Comparison of ENCODE assay signal across 18 cellular contexts in genomic region chr7:30087371-30087770, GRCh38. TPM values are rescaled to one million over a fixed set of nuclear protein-coding genes. Genes with fewer than 3 reads are reported as not detected.
DNase-seq lines count a peak whose midpoint lies in the region; ATAC-seq and TF ChIP-seq lines count a peak whose summit lies in the region.
"Had no signal": no experiment of that assay in that cellular context is flagged by ENCODE, and none has a peak within 500 bp of the region (broad histone marks: within the 10 kb centered on the region; RNA-seq: fewer than 3 reads in every experiment).

No MANE protein-coding gene starts in this region.

- H3K4me1 ChIP-seq in OCI-LY7 (ENCODE audit: insufficient read depth, low read length, poor library complexity, severe bottlenecking), result no peaks in the 10 kb centered on the region
- H3K4me1 ChIP-seq in gastroesophageal sphincter, result peaks cover 0 to 2% (median 0%) of the 10 kb centered on the region in 3 donors

- peaks cover 7% of the 10 kb centered on the region for H3K36me3 Mint-ChIP-seq in endothelial cell (ENCODE audit: low read depth, unreplicated experiment)

- no peaks in the 10 kb centered on the region for H4K20me1 ChIP-seq in OCI-LY7 (ENCODE audit: insufficient read depth, low read length)

- BruUV-seq in OCI-LY7 (replicated peaks; lab: Mats Ljungman, UMichigan), result no TSS peak

- ATAC-seq in gastroesophageal sphincter, result no peak
- no peak for ATAC-seq in HG03432 (IDR thresholded peaks at IDR 0.05; ENCODE audit: unreplicated experiment)

- no peak overlapping the region for H3K4me3 Mint-ChIP-seq in endothelial cell (ENCODE audit: unreplicated experiment)
- H3K4me3 Mint-ChIP-seq: HFFc6 had no signal

- no peaks in the 10 kb centered on the region for H3K79me2 ChIP-seq in OCI-LY7 (ENCODE audit: insufficient read depth, low read depth, low read length)

- no peak overlapping the region for H3K27ac Mint-ChIP-seq in endothelial cell (ENCODE audit: unreplicated experiment)
- H3K27ac Mint-ChIP-seq: HFFc6 had no signal

- H3K27ac ChIP-seq in OCI-LY7 (ENCODE audit: low read depth, low read length, poor library complexity, severe bottlenecking) (no peak overlapping the region), gastroesophageal sphincter (no peak overlapping the region)
- H3K27ac ChIP-seq: HL-60, RWPE1 had no signal

- H3K4me3 ChIP-seq in OCI-LY7 (ENCODE audit: low read depth, low read length, poor library complexity, severe bottlenecking), result no peak overlapping the region
- no peak overlapping the region for H3K4me3 ChIP-seq in gastroesophageal sphincter

- H3K36me3 ChIP-seq in OCI-LY7 (ENCODE audit: insufficient read depth, low read length) (no peaks in the 10 kb centered on the region), gastroesophageal sphincter (no peaks in the 10 kb centered on the region)

- H3K27me3 Mint-ChIP-seq in endothelial cell (ENCODE audit: unreplicated experiment), result no peaks in the 10 kb centered on the region

- TF ChIP-seq EP300 in gastroesophageal sphincter (IDR thresholded peaks at IDR 0.05), result no peak

- POLR2A ChIA-PET in OCI-LY7 (lab: Charles Lee), result interaction anchor here (1.2 kb wide), 1 partner anchor 13 kb away, joined by 4 read pairs; no protein-coding TSS in a partner anchor

- H3K9me2 ChIP-seq in OCI-LY7 (ENCODE audit: insufficient read depth, low read length), result no peaks in the 10 kb centered on the region

- H3K27me3 ChIP-seq in gastroesophageal sphincter, result no peaks in the 10 kb centered on the region

- H3K4me1 Mint-ChIP-seq in endothelial cell (ENCODE audit: unreplicated experiment), result peaks cover 16% of the 10 kb centered on the region

- H3K9me3 ChIP-seq in OCI-LY7 (ENCODE audit: low read length) (no peaks in the 10 kb centered on the region), gastroesophageal sphincter (no peaks in the 10 kb centered on the region)

- no peaks in the 10 kb centered on the region for H3K9me3 Mint-ChIP-seq in endothelial cell (ENCODE audit: unreplicated experiment)
- H3K9me3 Mint-ChIP-seq: HFFc6 had no signal

- no peak overlapping the region for H2AFZ ChIP-seq in OCI-LY7 (ENCODE audit: low read length)

- no peak overlapping the region for H3K4me2 ChIP-seq in OCI-LY7 (ENCODE audit: low read length)

- DNase-seq in CD1c-positive myeloid dendritic cell (ENCODE audit: extremely low spot score) (peak; percentile 6), GM20000 (ENCODE audit: low spot score) (peak; percentile 21), OCI-LY7 (ENCODE audit: low spot score) (peak; percentile 18), midbrain (lab: John Stamatoyannopoulos, UW) (peak; percentile 11), endothelial cell (ENCODE audit: low spot score) (no peak), NCI-H2029 treated with DMSO at 0.1 percent for 48 hours (lab: John Stamatoyannopoulos, UW) (no peak)
- DNase-seq: C1 segment of cervical spinal cord, DMS153, EL, HFFc6, NCI-H187 treated with DMSO at 0.1 percent for 48 hours, NCI-H2171 treated with DMSO at 0.1 percent for 48 hours, NCI-H510A, OCI-M1 had no signal

- intact Hi-C loops in OCI-LY7 (cut with micrococcal nuclease; ENCODE audit: unreplicated experiment), result no loop called here

- TF ChIP-seq POLR2A in gastroesophageal sphincter (IDR thresholded peaks at IDR 0.05), result no peak

- CTCF ChIA-PET in OCI-LY7 (lab: Charles Lee; ENCODE audit: unreplicated experiment), result no interaction called here

- TF ChIP-seq CTCF in GM20000 (IDR thresholded peaks at IDR 0.05; ENCODE audit: extremely low read depth, missing control alignments) (no peak), OCI-LY7 (conservative IDR thresholded peaks at IDR 0.05; ENCODE audit: low read length) (no peak), gastroesophageal sphincter (IDR thresholded peaks at IDR 0.05) (no peak), endothelial cell (IDR thresholded peaks at IDR 0.05; ENCODE audit: unreplicated experiment) (no peak)

RNA-seq across cellular contexts. Expression of gene MTURN, which starts 47.4 kb away (rescaled TPM):
- 1.7 and 2.9 TPM in 2 replicates for total RNA-seq in OCI-LY7 (2014; rRNA removed; shearing (Covaris generic))
- total RNA-seq in OCI-LY7 (2022) (3.3 and 4.1 TPM in 2 replicates), gastroesophageal sphincter (100 to 1,000 TPM; 196 to 252 (median 225) TPM), endothelial cell (ENCODE audit: unreplicated experiment) (18.0 TPM)

RNA-seq across cellular contexts. Expression of gene PLEKHA8, which starts 59.2 kb away (rescaled TPM):
- total RNA-seq in OCI-LY7 (2014; rRNA removed; shearing (Covaris generic)), result 10.2 and 11.0 TPM in 2 replicates
- total RNA-seq in OCI-LY7 (2022), result 27.9 and 31.7 TPM in 2 replicates
- total RNA-seq in gastroesophageal sphincter, result 10 to 100 TPM in 2 of 4 donors, 1 to 10 TPM in 2; 7.5 to 16.3 (median 11.4) TPM
- 43.8 TPM for total RNA-seq in endothelial cell (ENCODE audit: unreplicated experiment)

Comparison
In these comparisons a context has a peak if more than half of its experiments do, and no peak if none do; other contexts are left out.
1. DNase-seq: peak in CD1c-positive myeloid dendritic cell (single experiment), GM20000 (single experiment), OCI-LY7 (single experiment) and midbrain (single experiment); none in endothelial cell (single experiment) and NCI-H2029 treated with DMSO at 0.1 percent for 48 hours (single experiment).
2. RNA of gene MTURN, which starts 47.4 kb away (total RNA-seq): 196 to 252 TPM in gastroesophageal sphincter; 18.0 TPM in endothelial cell (single experiment) and 1.7 to 4.1 TPM in OCI-LY7; every median in the first group is over 10 times any median in the second.